11 cellular contexts compared by ENCODE assay signal in genomic region chr3:192831111-192831644, GRCh38.
A peak's percentile ranks its signal among the peaks of the same experiment; 100 is the strongest.
DNase-seq lines count a peak whose midpoint lies in the region; ATAC-seq, FAIRE-seq and TF ChIP-seq lines count a peak whose summit lies in the region.
"Had no signal": no experiment of that assay in that cellular context is flagged by ENCODE, and none has a peak within 500 bp of the region (broad histone marks: within the 10 kb centered on the region; RNA-seq: fewer than 3 reads in every experiment).

No MANE protein-coding gene starts in this region.

- RAD21 ChIA-PET in GM12878 (lab: Charles Lee; ENCODE audit: unreplicated experiment) = interaction anchor here (1.1 to 5.3 kb wide), 6 partner anchors 12 to 85 kb away, joined by 3 to 44 read pairs (median 18); partner anchors contain the start of gene MB21D2

- DNase-seq in activated naive CD4-positive, alpha-beta T cell treated with anti-CD3 and anti-CD28 coated beads, Interleukin-2, amount 50 U/mL, for 72 hours (ENCODE audit: low spot score in 2 of 2) = no peak
- DNase-seq in activated naive CD4-positive, alpha-beta T cell (lab: John Stamatoyannopoulos, UW) = no peak
- DNase-seq in GM12878 (ENCODE audit: low read depth, low spot score) = no peak
- no peak for DNase-seq in stomach
- no peak for DNase-seq in NCI-H2171 treated with DMSO at 0.1 percent for 48 hours (lab: John Stamatoyannopoulos, UW)
- DNase-seq in NCI-H345 treated with DMSO at 0.1 percent for 48 hours (lab: John Stamatoyannopoulos, UW; ENCODE audit: unreplicated experiment) = no peak
- DNase-seq: naive B cell had no signal

- FAIRE-seq in GM12878 (lab: Jason Lieb, UNC) = no peak
- FAIRE-seq: colon had no signal

- H3K36me3 Mint-ChIP-seq in activated naive CD4-positive, alpha-beta T cell treated with anti-CD3 and anti-CD28 coated beads, Interleukin-2, amount 50 U/mL, for 72 hours = no peaks in the 10 kb centered on the region
- H3K36me3 Mint-ChIP-seq: CD14-positive monocyte, naive B cell had no signal

- peak overlapping the region; percentile 35; the same call in 1 of the 2 replicates for H3K9ac ChIP-seq in GM12878 (ENCODE audit: control insufficient read depth, insufficient read depth, low read length)

- WGBS in GM12878 (ENCODE audit: insufficient coverage, insufficient replicate concordance, low lambda C conversion rate, missing lambda C conversion rate) = 4% methylated on average over 6 of the region's 6 CpGs
- WGBS in stomach, 5 donors = 71 to 79% (median 77%) methylated on average over 6 of the region's 6 CpGs

- H3K4me3 ChIP-seq in GM12878 = peak overlapping the region; percentile 28; the same call in 1 of the 2 replicates
- H3K4me3 ChIP-seq in stomach = no peak overlapping the region

- H3K4me1 ChIP-seq in GM12878 (ENCODE audit: control insufficient read depth, insufficient read depth, low read length) (peaks cover 18% of the 10 kb centered on the region), stomach (peaks cover 17 to 56% (median 42%) of the 10 kb centered on the region in 4 donors)

- H3K36me3 ChIP-seq in GM12878 (ENCODE audit: control insufficient read depth in 2 of 2, insufficient read depth in 2 of 2, low read length in 1 of 2) = no peaks in the 10 kb centered on the region
- H3K36me3 ChIP-seq in stomach = no peaks in the 10 kb centered on the region

- no peaks in the 10 kb centered on the region for H3K27me3 ChIP-seq in GM12878 (replicated peaks in 1 of 2; ENCODE audit: control insufficient read depth in 2 of 2, insufficient read depth in 2 of 2, low read length in 1 of 2)
- no peaks in the 10 kb centered on the region for H3K27me3 ChIP-seq in stomach

- TF ChIP-seq EP300 in GM12878 (IDR thresholded peaks at IDR 0.05; ENCODE audit: borderline replicate concordance in 1 of 2, control insufficient read depth in 1 of 2, low read depth in 2 of 2, low read length in 2 of 2) (no peak), stomach (IDR thresholded peaks at IDR 0.05) (no peak)

- H3K4me2 ChIP-seq in GM12878 (ENCODE audit: control insufficient read depth, insufficient read depth) = peak overlapping the region; percentile 82

- CTCF ChIA-PET in GM12878 (lab: Yijun Ruan, JAX) = interaction anchor here (0.9 to 1.8 kb wide), 3 partner anchors 17 to 84 kb away, joined by 3 to 7 read pairs (median 6); no protein-coding TSS in a partner anchor

- SMC1A ChIA-PET in GM12878 (lab: Charles Lee; ENCODE audit: uncharacterized antibody, unreplicated experiment) = interaction anchor here (1.0 to 4.6 kb wide), 12 partner anchors 9 to 84 kb away, joined by 3 to 59 read pairs (median 6); no protein-coding TSS in a partner anchor

- POLR2A ChIA-PET in GM12878 (lab: Charles Lee) = interaction anchor here (0.8 to 2.3 kb wide), 9 partner anchors 9 to 211 kb away, joined by 3 to 8 read pairs (median 4); partner anchors contain the start of gene MB21D2

- H3K27ac ChIP-seq in GM12878 (ENCODE audit: control insufficient read depth, insufficient read depth) = peak overlapping the region; percentile 80
- peak overlapping the region in 3 of 5 donors; percentile 10 to 50 (median 42) for H3K27ac ChIP-seq in stomach

- TF ChIP-seq RAD21 in GM12878 (IDR thresholded peaks at IDR 0.05; ENCODE audit: insufficient read depth, low read depth, low read length) = no peak

- peak overlapping the region; percentile 27 for H2AFZ ChIP-seq in GM12878 (ENCODE audit: control insufficient read depth, low read depth, low read length)

- BruUV-seq in GM12878 (replicated peaks; lab: Mats Ljungman, UMichigan) = TSS peak; percentile 97

- H3K9me3 Mint-ChIP-seq in activated naive CD4-positive, alpha-beta T cell treated with anti-CD3 and anti-CD28 coated beads, Interleukin-2, amount 50 U/mL, for 72 hours = peaks cover 6 to 11% of the 10 kb centered on the region in 2 donors

- no peaks in the 10 kb centered on the region for H4K20me1 ChIP-seq in GM12878 (ENCODE audit: control insufficient read depth, insufficient read depth)

- H3K9me3 ChIP-seq in GM12878 (replicated peaks; ENCODE audit: control insufficient read depth, insufficient read depth, low read length) = peaks cover 2% of the 10 kb centered on the region; the same call in 1 of the 3 replicates
- no peaks in the 10 kb centered on the region for H3K9me3 ChIP-seq in stomach

- intact Hi-C loops in GM12878 (cut with micrococcal nuclease; ENCODE audit: unreplicated experiment) (loop anchor here (2.0 to 5.0 kb wide), 2 partner anchors 18 to 86 kb away; partner anchors contain the start of gene MB21D2), stomach (cut with DNase I; ENCODE audit: low total_unique reads) (no loop called here)

- ATAC-seq in activated naive CD4-positive, alpha-beta T cell treated with anti-CD3 and anti-CD28 coated beads, Interleukin-2, amount 50 U/mL, for 72 hours = peak; percentile 78 to 79
- ATAC-seq in HG03159 (IDR thresholded peaks at IDR 0.05; ENCODE audit: unreplicated experiment) (peak; percentile 14), GM12878 (peak; percentile 53), GM21381 (IDR thresholded peaks at IDR 0.05; ENCODE audit: unreplicated experiment) (no peak)

- in situ Hi-C loops in GM12878 (cut with MboI) = no loop called here

- no peak overlapping the region for H3K27ac Mint-ChIP-seq in activated naive CD4-positive, alpha-beta T cell treated with anti-CD3 and anti-CD28 coated beads, Interleukin-2, amount 50 U/mL, for 72 hours
- H3K27ac Mint-ChIP-seq: CD14-positive monocyte, naive B cell had no signal

- TF ChIP-seq CTCF in GM12878 (IDR thresholded peaks at IDR 0.05 in 2 of 3, conservative IDR thresholded peaks at IDR 0.05 in 1 of 3; ENCODE audit: control insufficient read depth in 2 of 3, extremely low read depth in 1 of 3, insufficient read depth in 1 of 3, low read depth in 3 of 3, low read length in 3 of 3) (no peak), stomach (IDR thresholded peaks at IDR 0.05) (no peak)

- peaks cover 26% of the 10 kb centered on the region for H3K79me2 ChIP-seq in GM12878 (ENCODE audit: control insufficient read depth, insufficient read depth, low read length)

- TF ChIP-seq POLR2A in GM12878 (IDR thresholded peaks at IDR 0.05; ENCODE audit: low read depth, low read length) = no peak
- no peak for TF ChIP-seq POLR2A in stomach (IDR thresholded peaks at IDR 0.05)

TF ChIP-seq in GM12878, 131 proteins besides CTCF, POLR2A, EP300 and RAD21 (continues in another document):
- TF ChIP-seq REST (IDR thresholded peaks at IDR 0.05; ENCODE audit: low read depth, low read length) (no peak), NFXL1 (IDR thresholded peaks at IDR 0.05; ENCODE audit: borderline replicate concordance) (no peak), BHLHE40 (IDR thresholded peaks at IDR 0.05; ENCODE audit: borderline replicate concordance in 1 of 2, low read depth in 2 of 2, low read length in 1 of 2) (peak in 1 of 2 experiments; percentile 33; a peak in 1 of 4 replicates), IKZF1 (conservative IDR thresholded peaks at IDR 0.05) (peak; percentile 78), GABPA (IDR thresholded peaks at IDR 0.05; ENCODE audit: low read depth) (peak; percentile 75), EGR1 (IDR thresholded peaks at IDR 0.05; ENCODE audit: borderline replicate concordance in 1 of 2, low read depth in 2 of 2, low read length in 2 of 2) (0 out of 3 replicates have a peak, but pooled peaks of 1 of the 2 experiments have one; percentile 32), MLLT1 (IDR thresholded peaks at IDR 0.05) (no peak; the same call in 1 of the 2 replicates), TBL1XR1 (IDR thresholded peaks at IDR 0.05; ENCODE audit: low read depth, low read length) (0 out of 2 replicates have a peak, but pooled peaks have one; percentile 20), NFIC (IDR thresholded peaks at IDR 0.05; ENCODE audit: low read depth, low read length) (peak; percentile 36; the same call in 1 of the 2 replicates)
